12 cellular contexts compared by ENCODE assay signal in the genomic region with DNA sequence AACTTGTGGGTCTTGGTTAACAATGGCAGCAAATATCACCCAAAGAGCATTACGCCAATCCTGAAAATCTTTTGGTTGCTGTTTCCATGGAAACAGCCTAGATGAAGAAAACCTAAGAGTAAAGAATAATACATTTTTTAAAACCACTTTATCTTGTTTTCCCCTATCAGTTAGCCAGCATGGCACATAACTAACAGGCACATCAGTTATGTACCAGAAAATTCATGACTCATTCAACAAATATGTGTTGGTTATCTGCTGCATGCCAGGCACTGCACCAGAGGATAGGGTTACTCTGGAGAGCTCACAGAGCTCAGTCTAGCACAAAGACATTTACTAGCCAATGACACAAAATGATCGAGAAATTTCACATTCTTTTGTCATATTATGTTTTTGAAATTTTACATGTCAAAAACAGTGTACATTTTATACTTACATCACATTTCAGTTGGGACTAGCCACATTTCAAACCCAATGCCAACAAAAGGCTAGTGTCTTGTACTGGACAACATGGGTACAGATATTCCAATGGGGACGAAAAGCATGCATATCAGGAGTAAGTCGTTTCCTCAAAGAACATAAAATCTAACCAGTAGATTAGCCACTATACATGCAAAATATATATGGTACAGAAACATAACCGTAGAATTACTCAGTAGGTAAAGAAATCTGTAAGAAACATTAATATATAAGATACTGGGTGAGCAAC. TPM values are rescaled to one million over a fixed set of nuclear protein-coding genes. Genes with fewer than 3 reads are reported as not detected.
DNase-seq lines count a peak whose midpoint lies in the region; ATAC-seq and TF ChIP-seq lines count a peak whose summit lies in the region.
"Had no signal": no experiment of that assay in that cellular context is flagged by ENCODE, and none has a peak within 500 bp of the region (broad histone marks: within the 10 kb centered on the region; RNA-seq: fewer than 3 reads in every experiment).

No MANE protein-coding gene starts in this region.

- no peak overlapping the region for H3K27ac ChIP-seq in lower lobe of right lung
- H3K27ac ChIP-seq: esophagus muscularis mucosa had no signal

- no peaks in the 10 kb centered on the region for H3K27me3 Mint-ChIP-seq in T-helper 17 cell

- H3K36me3 Mint-ChIP-seq in T-helper 17 cell (ENCODE audit: low read depth): no peaks in the 10 kb centered on the region

- no peak overlapping the region for H3K27ac Mint-ChIP-seq in T-helper 17 cell

- no peak overlapping the region for H3K4me3 Mint-ChIP-seq in T-helper 17 cell

- no peaks in the 10 kb centered on the region for H3K9me3 ChIP-seq in lower lobe of right lung
- no peaks in the 10 kb centered on the region for H3K9me3 ChIP-seq in T-helper 17 cell (ENCODE audit: control insufficient read depth, low read length, poor library complexity, severe bottlenecking)
- H3K9me3 ChIP-seq: esophagus muscularis mucosa had no signal

- no peaks in the 10 kb centered on the region for H3K36me3 ChIP-seq in lower lobe of right lung
- H3K36me3 ChIP-seq: esophagus muscularis mucosa had no signal

- no peak overlapping the region for H3K4me3 ChIP-seq in lower lobe of right lung
- H3K4me3 ChIP-seq: esophagus muscularis mucosa had no signal

- DNase-seq in Ammon's horn (ENCODE audit: low spot score) (peak; percentile 33), NCI-H69 (lab: John Stamatoyannopoulos, UW) (peak; percentile 1), dermis blood vessel endothelial cell (peak; percentile 74), lower lobe of right lung (no peak), T-helper 17 cell (no peak)
- no peak for DNase-seq in stimulated activated CD4-positive, alpha-beta T cell treated with anti-CD3 and anti-CD28 coated beads, Interleukin-2, amount 100 ng/mL, for 48 hours
- DNase-seq: activated CD8-positive, alpha-beta memory T cell treated with anti-CD3 and anti-CD28 coated beads, Interleukin-2, amount 50 U/mL, for 48 hours; DND-41; stimulated activated naive CD8-positive, alpha-beta T cell treated with anti-CD3 and anti-CD28 coated beads, Interleukin-15, Interleukin-2, amounts not matched to agents 100 U/mL and 50 U/mL, for 24 hours had no signal

- TF ChIP-seq CTCF in lower lobe of right lung (IDR thresholded peaks at IDR 0.05): no peak

- peak; percentile 52 to 66 for ATAC-seq in lower lobe of right lung
- ATAC-seq in HG03025 (IDR thresholded peaks at IDR 0.05; ENCODE audit: low FRiP score, unreplicated experiment): no peak
- no peak for ATAC-seq in HG03469 (IDR thresholded peaks at IDR 0.05; ENCODE audit: unreplicated experiment)
- ATAC-seq in T-helper 17 cell: no peak
- ATAC-seq: stimulated activated naive CD8-positive, alpha-beta T cell treated with anti-CD3 and anti-CD28 coated beads, Interleukin-15, Interleukin-2, amounts not matched to agents 100 U/mL and 50 U/mL, for 24 hours had no signal

- peaks cover 12% of the 10 kb centered on the region for H3K4me1 Mint-ChIP-seq in T-helper 17 cell

- intact Hi-C loops in lower lobe of right lung (cut with DNase I): no loop called here

- peaks cover 18% of the 10 kb centered on the region for H3K4me1 ChIP-seq in lower lobe of right lung

- no peaks in the 10 kb centered on the region for H3K27me3 ChIP-seq in lower lobe of right lung (ENCODE audit: low read depth)
- H3K27me3 ChIP-seq: esophagus muscularis mucosa had no signal

RNA-seq across cellular contexts. Expression of gene LNX2, which starts 20.3 kb away (rescaled TPM):
- total RNA-seq in dermis blood vessel endothelial cell (12.4 and 12.8 TPM in 2 replicates), lower lobe of right lung (29.7 TPM), T-helper 17 cell (1 to 10 TPM; 4.6 to 6.9 TPM)

RNA-seq across cellular contexts. Expression of gene POLR1D, which starts 21.7 kb away (rescaled TPM):
- total RNA-seq in dermis blood vessel endothelial cell (106 and 116 TPM in 2 replicates), lower lobe of right lung (129 TPM), T-helper 17 cell (100 to 1,000 TPM; 129 to 150 TPM)

Comparison
In these comparisons a context has a peak if more than half of its experiments do, and no peak if none do; other contexts are left out.
1. DNase-seq: peak in Ammon's horn (single experiment), NCI-H69 (single experiment) and dermis blood vessel endothelial cell (single experiment); none in lower lobe of right lung (single experiment), stimulated activated CD4-positive, alpha-beta T cell treated with anti-CD3 and anti-CD28 coated beads, Interleukin-2, amount 100 ng/mL, for 48 hours (0 of 2) and T-helper 17 cell (0 of 3).
2. ATAC-seq: peak in lower lobe of right lung (2 of 2); none in HG03025 (single experiment), HG03469 (single experiment) and T-helper 17 cell (single experiment).